In genomic region chr5:77168187-77168883, GRCh38 we compare ENCODE assay signal across 9 cellular contexts. TPM values are rescaled to one million over a fixed set of nuclear protein-coding genes. Genes with fewer than 3 reads are reported as not detected.
DNase-seq lines count a peak whose midpoint lies in the region; ATAC-seq and TF ChIP-seq lines count a peak whose summit lies in the region.
"Had no signal": no experiment of that assay in that cellular context is flagged by ENCODE, and none has a peak within 500 bp of the region (broad histone marks: within the 10 kb centered on the region; RNA-seq: fewer than 3 reads in every experiment).

No MANE protein-coding gene starts in this region.

- H3K27ac Mint-ChIP-seq in mesothelial cell of epicardium (peak overlapping the region; percentile 91), endothelial cell (ENCODE audit: unreplicated experiment) (no peak overlapping the region)

- H3K27ac ChIP-seq in 22Rv1 (peak overlapping the region; percentile 79), cingulate gyrus (ENCODE audit: low read depth, low read length) (peak overlapping the region; percentile 67)

- H3K4me3 Mint-ChIP-seq in mesothelial cell of epicardium (no peak overlapping the region), endothelial cell (ENCODE audit: unreplicated experiment) (no peak overlapping the region)
- H3K4me3 Mint-ChIP-seq: neural crest cell had no signal

- H3K9me3 Mint-ChIP-seq in mesothelial cell of epicardium (peaks cover 5% of the 10 kb centered on the region), endothelial cell (ENCODE audit: unreplicated experiment) (no peaks in the 10 kb centered on the region)

- DNase-seq in NCI-H1694 (lab: John Stamatoyannopoulos, UW) (peak; percentile 35), mesothelial cell of epicardium (ENCODE audit: low spot score in 2 of 2, unreplicated experiment in 2 of 2) (no peak), endothelial cell (ENCODE audit: low spot score) (no peak)
- DNase-seq in activated naive CD4-positive, alpha-beta T cell (lab: John Stamatoyannopoulos, UW): no peak

- ATAC-seq in GM21526 (IDR thresholded peaks at IDR 0.05; ENCODE audit: low FRiP score, unreplicated experiment) (no peak), GM19397 (IDR thresholded peaks at IDR 0.05; ENCODE audit: unreplicated experiment) (no peak)

- H3K4me1 Mint-ChIP-seq in mesothelial cell of epicardium: peaks cover 23% of the 10 kb centered on the region
- peaks cover 7% of the 10 kb centered on the region for H3K4me1 Mint-ChIP-seq in endothelial cell (ENCODE audit: unreplicated experiment)
- H3K4me1 Mint-ChIP-seq: neural crest cell had no signal

- peaks cover 2% of the 10 kb centered on the region for H3K36me3 Mint-ChIP-seq in mesothelial cell of epicardium
- no peaks in the 10 kb centered on the region for H3K36me3 Mint-ChIP-seq in endothelial cell (ENCODE audit: low read depth, unreplicated experiment)

- TF ChIP-seq CTCF in 22Rv1 (IDR thresholded peaks at IDR 0.05) (no peak), mesothelial cell of epicardium (IDR thresholded peaks at IDR 0.05; ENCODE audit: unreplicated experiment) (no peak), endothelial cell (IDR thresholded peaks at IDR 0.05; ENCODE audit: unreplicated experiment) (no peak)

- no peaks in the 10 kb centered on the region for H3K27me3 Mint-ChIP-seq in mesothelial cell of epicardium (ENCODE audit: low read depth)
- peaks cover 2% of the 10 kb centered on the region for H3K27me3 Mint-ChIP-seq in endothelial cell (ENCODE audit: unreplicated experiment)

RNA-seq across cellular contexts. Expression of gene PDE8B, which starts 42.1 kb away (rescaled TPM):
- total RNA-seq in mesothelial cell of epicardium: 2.9 to 4.8 TPM (median 4.3 TPM) in 3 replicates
- total RNA-seq in endothelial cell (ENCODE audit: unreplicated experiment): 7.8 TPM
